Comparison of ENCODE assay signal across 1 cellular context in genomic region chr18:7955175-7955574, GRCh38.
TF ChIP-seq lines count a peak whose summit lies in the region.

No MANE protein-coding gene starts in this region.

TF ChIP-seq in H1, 55 proteins besides CTCF, POLR2A, EP300 and RAD21:
- TF ChIP-seq CTBP2 (IDR thresholded peaks at IDR 0.05; ENCODE audit: borderline replicate concordance, insufficient read depth, insufficient read length, low read length) (no peak), USF2 (IDR thresholded peaks at IDR 0.05; ENCODE audit: low read length) (no peak), FOSL1 (IDR thresholded peaks at IDR 0.05; ENCODE audit: insufficient read depth, low read depth, low read length) (no peak), CHD7 (IDR thresholded peaks at IDR 0.05; ENCODE audit: insufficient replicate concordance, low read length) (no peak), YY1 (IDR thresholded peaks at IDR 0.05; ENCODE audit: low read depth, low read length) (no peak)
